In genomic region chr18:41262688-41263087, GRCh38 we compare ENCODE assay signal across 31 cellular contexts.
"Had no signal": no experiment of that assay in that cellular context is flagged by ENCODE, and none has a peak within 500 bp of the region (broad histone marks: within the 10 kb centered on the region; RNA-seq: fewer than 3 reads in every experiment).

No MANE protein-coding gene starts in this region.

- H3K36me3 ChIP-seq: ascending aorta, cardiac muscle cell had no signal

- H3K9me3 ChIP-seq: ascending aorta had no signal

- H3K4me3 ChIP-seq: ascending aorta, cardiac muscle cell had no signal

- FAIRE-seq: bronchial epithelial cell, TTC549 had no signal

- H3K27me3 ChIP-seq: ascending aorta, cardiac muscle cell had no signal

- DNase-seq: activated B cell treated with CpG ODN at 0.5 μM for 24 hours; activated CD4-positive, alpha-beta memory T cell treated with anti-CD3 and anti-CD28 coated beads, Interleukin-2, amount 10 ng/mL, durations not matched to agents 7 days and 5 days; activated CD4-positive, alpha-beta T cell treated with anti-CD3 and anti-CD28 coated beads for 1 hour; activated CD4-positive, alpha-beta T cell treated with anti-CD3 and anti-CD28 coated beads for 36 hours; activated CD4-positive, alpha-beta T cell treated with anti-CD3 and anti-CD28 coated beads for 48 hours; activated CD4-positive, alpha-beta T cell treated with anti-CD3 and anti-CD28 coated beads, Interleukin-2, amount 10 ng/mL, durations not matched to agents 7 days and 5 days; activated CD4-positive, alpha-beta T cell treated with anti-CD3 and anti-CD28 coated beads, Interleukin-2, amount 50 U/mL, for 48 hours; activated CD8-positive, alpha-beta memory T cell treated with anti-CD3 and anti-CD28 coated beads for 24 hours; activated CD8-positive, alpha-beta memory T cell treated with anti-CD3 and anti-CD28 coated beads, Interleukin-2, amount 10 ng/mL, durations not matched to agents 7 days and 5 days; activated CD8-positive, alpha-beta memory T cell treated with anti-CD3 and anti-CD28 coated beads, Interleukin-2, amount 50 U/mL, for 48 hours; activated CD8-positive, alpha-beta T cell treated with anti-CD3 and anti-CD28 coated beads, Interleukin-2, amount 10 ng/mL, durations not matched to agents 7 days and 5 days; activated effector memory CD4-positive, alpha-beta T cell treated with Interleukin-2 at 50 U/mL for 16 hours; activated gamma-delta T cell; activated naive CD4-positive, alpha-beta T cell treated with anti-CD3 and anti-CD28 coated beads, Interleukin-2, amount 10 ng/mL, durations not matched to agents 7 days and 5 days; activated naive CD4-positive, alpha-beta T cell treated with Interleukin-2 at 50 U/mL for 16 hours; activated naive CD8-positive, alpha-beta T cell treated with anti-CD3 and anti-CD28 coated beads, Interleukin-2, amount 10 ng/mL, durations not matched to agents 7 days and 5 days; activated naive CD8-positive, alpha-beta T cell treated with anti-CD3 and anti-CD28 coated beads, Interleukin-2, amount 50 U/mL, for 24 hours; activated T-cell treated with anti-CD3 and anti-CD28 coated beads, Interleukin-2, amount 50 U/mL, for 24 hours; activated T-cell treated with anti-CD3 and anti-CD28 coated beads, Interleukin-2, amount 50 U/mL, for 48 hours; amygdala; anterior cingulate cortex; caudate nucleus; cerebellar nuclear complex; T-helper 2 cell; T-helper 9 cell had no signal

- H3K27ac ChIP-seq: ascending aorta, cardiac muscle cell, VCaP had no signal

- ATAC-seq: activated CD4-positive, alpha-beta T cell treated with anti-CD3 and anti-CD28 coated beads for 36 hours; activated CD4-positive, CD25-positive, alpha-beta regulatory T cell treated with anti-CD3 and anti-CD28 coated beads, Interleukin-2, amount 50 U/mL, for 24 hours; activated CD8-positive, alpha-beta memory T cell treated with anti-CD3 and anti-CD28 coated beads, Interleukin-2, amount 10 ng/mL, durations not matched to agents 7 days and 5 days; activated CD8-positive, alpha-beta T cell treated with anti-CD3 and anti-CD28 coated beads, Interleukin-2, amount 10 ng/mL, durations not matched to agents 7 days and 5 days; activated naive CD8-positive, alpha-beta T cell treated with anti-CD3 and anti-CD28 coated beads, Interleukin-2, amount 50 U/mL, for 24 hours had no signal
